16 cellular contexts compared by ENCODE assay signal in genomic region chr2:126803422-126803775, GRCh38.
DNase-seq lines count a peak whose midpoint lies in the region; ATAC-seq and TF ChIP-seq lines count a peak whose summit lies in the region.
"Had no signal": no experiment of that assay in that cellular context is flagged by ENCODE, and none has a peak within 500 bp of the region (broad histone marks: within the 10 kb centered on the region; RNA-seq: fewer than 3 reads in every experiment).

No MANE protein-coding gene starts in this region.

- peaks cover 12% of the 10 kb centered on the region; the same call in 1 of the 2 replicates for H3K4me1 ChIP-seq in GM23338 (ENCODE audit: insufficient read depth)
- no peaks in the 10 kb centered on the region for H3K4me1 ChIP-seq in esophagus muscularis mucosa
- no peaks in the 10 kb centered on the region for H3K4me1 ChIP-seq in sigmoid colon
- H3K4me1 ChIP-seq: BLaER1 treated with 17β-estradiol and CSF1 and Interleukin-3, amounts not matched to agents 10 nM and 100 nM had no signal

- no peak overlapping the region for H3K4me3 Mint-ChIP-seq in GM23338
- H3K4me3 Mint-ChIP-seq: B cell; CD8-positive, alpha-beta memory T cell had no signal

- 77% methylated on average over 6 of the region's 8 CpGs for WGBS in esophagus muscularis mucosa
- 73 to 89% methylated on average over 8 of the region's 8 CpGs for WGBS in sigmoid colon, 2 donors

- no peaks in the 10 kb centered on the region for H3K27me3 ChIP-seq in GM23338 (ENCODE audit: insufficient read depth)
- no peaks in the 10 kb centered on the region; the same call in 1 of the 2 replicates for H3K27me3 ChIP-seq in MG63
- H3K27me3 ChIP-seq in esophagus muscularis mucosa, result no peaks in the 10 kb centered on the region
- no peaks in the 10 kb centered on the region for H3K27me3 ChIP-seq in sigmoid colon
- H3K27me3 ChIP-seq: BLaER1 treated with 17β-estradiol and CSF1 and Interleukin-3, amounts not matched to agents 10 nM and 100 nM had no signal

- DNase-seq in GM23338 (ENCODE audit: low spot score) (no peak), MG63 (peak; percentile 54), esophagus muscularis mucosa (ENCODE audit: extremely low spot score) (peak; percentile 64), sigmoid colon (peak; percentile 15), SHP77 (lab: John Stamatoyannopoulos, UW) (no peak), COLO668 (lab: John Stamatoyannopoulos, UW; ENCODE audit: unreplicated experiment) (no peak), anterior cingulate cortex (lab: John Stamatoyannopoulos, UW) (no peak)
- DNase-seq: CD8-positive, alpha-beta memory T cell; DMS153; DMS79; GDM1; HCEC 1CT; IMR-90 had no signal

- no peaks in the 10 kb centered on the region for H4K20me1 ChIP-seq in GM23338 (replicated peaks; ENCODE audit: insufficient read depth)
- H4K20me1 ChIP-seq: BLaER1 treated with 17β-estradiol and CSF1 and Interleukin-3, amounts not matched to agents 10 nM and 100 nM had no signal

- TF ChIP-seq POLR2A in esophagus muscularis mucosa (IDR thresholded peaks at IDR 0.05; ENCODE audit: low read depth), result no peak
- no peak for TF ChIP-seq POLR2A in sigmoid colon (IDR thresholded peaks at IDR 0.05)

- no peaks in the 10 kb centered on the region for H3F3A ChIP-seq in GM23338 (replicated peaks; ENCODE audit: low read depth)

- 0 out of 2 replicates have a peak, but pooled peaks cover 4% of the 10 kb centered on the region for H3K9me2 ChIP-seq in GM23338 (ENCODE audit: insufficient read depth)

- intact Hi-C loops in esophagus muscularis mucosa (cut with DNase I), result no loop called here
- intact Hi-C loops in sigmoid colon (cut with DNase I), result no loop called here

- no peaks in the 10 kb centered on the region for H3K9me3 ChIP-seq in MG63
- no peaks in the 10 kb centered on the region for H3K9me3 ChIP-seq in esophagus muscularis mucosa
- no peaks in the 10 kb centered on the region for H3K9me3 ChIP-seq in sigmoid colon

- TF ChIP-seq EP300 in esophagus muscularis mucosa (IDR thresholded peaks at IDR 0.05), result no peak
- no peak for TF ChIP-seq EP300 in sigmoid colon (IDR thresholded peaks at IDR 0.05)

- H3K36me3 Mint-ChIP-seq in GM23338 (ENCODE audit: low read depth), result no peaks in the 10 kb centered on the region
- H3K36me3 Mint-ChIP-seq: CD8-positive, alpha-beta memory T cell had no signal

- no peak for ATAC-seq in GM23338
- ATAC-seq: K562 had no signal

- H2AFZ ChIP-seq in GM23338, result 0 out of 2 replicates have a peak overlapping the region, but pooled peaks have one; percentile 63

- no peak overlapping the region for H3K4me3 ChIP-seq in GM23338
- H3K4me3 ChIP-seq in MG63, result no peak overlapping the region
- no peak overlapping the region for H3K4me3 ChIP-seq in esophagus muscularis mucosa
- no peak overlapping the region for H3K4me3 ChIP-seq in sigmoid colon
- H3K4me3 ChIP-seq: BLaER1 treated with 17β-estradiol and CSF1 and Interleukin-3, amounts not matched to agents 10 nM and 100 nM; K562 had no signal

- no peak overlapping the region for H3K27ac Mint-ChIP-seq in GM23338
- H3K27ac Mint-ChIP-seq: B cell; CD8-positive, alpha-beta memory T cell had no signal

- no peaks in the 10 kb centered on the region for H3K79me2 ChIP-seq in GM23338 (replicated peaks; ENCODE audit: insufficient read depth)

- H3K9me3 Mint-ChIP-seq in GM23338, result no peaks in the 10 kb centered on the region

- TF ChIP-seq CTCF in GM23338 (conservative IDR thresholded peaks at IDR 0.05; ENCODE audit: low read depth in 2 of 2), result no peak
- TF ChIP-seq CTCF in esophagus muscularis mucosa (IDR thresholded peaks at IDR 0.05), result no peak
- no peak for TF ChIP-seq CTCF in sigmoid colon (IDR thresholded peaks at IDR 0.05)

- H3K27ac ChIP-seq in GM23338 (ENCODE audit: low read depth) (no peak overlapping the region), esophagus muscularis mucosa (replicated peaks in 1 of 4) (no peak overlapping the region), sigmoid colon (no peak overlapping the region)
- H3K27ac ChIP-seq: BLaER1 treated with 17β-estradiol and CSF1 and Interleukin-3, amounts not matched to agents 10 nM and 100 nM had no signal

- H3K27me3 Mint-ChIP-seq in GM23338 (ENCODE audit: insufficient read depth, low read depth, poor library complexity), result peaks cover 2% of the 10 kb centered on the region

- no peaks in the 10 kb centered on the region for H3K36me3 ChIP-seq in GM23338 (ENCODE audit: insufficient read depth)
- no peaks in the 10 kb centered on the region for H3K36me3 ChIP-seq in MG63
- H3K36me3 ChIP-seq in esophagus muscularis mucosa, result no peaks in the 10 kb centered on the region
- H3K36me3 ChIP-seq in sigmoid colon, result no peaks in the 10 kb centered on the region
- H3K36me3 ChIP-seq: BLaER1 treated with 17β-estradiol and CSF1 and Interleukin-3, amounts not matched to agents 10 nM and 100 nM had no signal

- H3K4me2 ChIP-seq in GM23338, result no peak overlapping the region
- H3K4me2 ChIP-seq: BLaER1 treated with 17β-estradiol and CSF1 and Interleukin-3, amounts not matched to agents 10 nM and 100 nM had no signal

- H3K4me1 Mint-ChIP-seq in GM23338, result peaks cover 8% of the 10 kb centered on the region
- H3K4me1 Mint-ChIP-seq: B cell; CD8-positive, alpha-beta memory T cell had no signal

TF ChIP-seq in GM23338, 12 proteins besides CTCF, POLR2A, EP300 and RAD21:
- no peak for TF ChIP-seq EZH2phosphoT487 (IDR thresholded peaks at IDR 0.05; ENCODE audit: unreplicated experiment)
TF ChIP-seq in GM23338: peak in this region for 0.

Comparison
In these comparisons a context has a peak if more than half of its experiments do, and no peak if none do; other contexts are left out.
1. DNase-seq: peak in MG63 (single experiment), esophagus muscularis mucosa (single experiment) and sigmoid colon (single experiment); none in GM23338 (single experiment), SHP77 (0 of 2), COLO668 (single experiment) and anterior cingulate cortex (0 of 58).